Comparison of ENCODE assay signal across 8 cellular contexts in the genomic region with DNA sequence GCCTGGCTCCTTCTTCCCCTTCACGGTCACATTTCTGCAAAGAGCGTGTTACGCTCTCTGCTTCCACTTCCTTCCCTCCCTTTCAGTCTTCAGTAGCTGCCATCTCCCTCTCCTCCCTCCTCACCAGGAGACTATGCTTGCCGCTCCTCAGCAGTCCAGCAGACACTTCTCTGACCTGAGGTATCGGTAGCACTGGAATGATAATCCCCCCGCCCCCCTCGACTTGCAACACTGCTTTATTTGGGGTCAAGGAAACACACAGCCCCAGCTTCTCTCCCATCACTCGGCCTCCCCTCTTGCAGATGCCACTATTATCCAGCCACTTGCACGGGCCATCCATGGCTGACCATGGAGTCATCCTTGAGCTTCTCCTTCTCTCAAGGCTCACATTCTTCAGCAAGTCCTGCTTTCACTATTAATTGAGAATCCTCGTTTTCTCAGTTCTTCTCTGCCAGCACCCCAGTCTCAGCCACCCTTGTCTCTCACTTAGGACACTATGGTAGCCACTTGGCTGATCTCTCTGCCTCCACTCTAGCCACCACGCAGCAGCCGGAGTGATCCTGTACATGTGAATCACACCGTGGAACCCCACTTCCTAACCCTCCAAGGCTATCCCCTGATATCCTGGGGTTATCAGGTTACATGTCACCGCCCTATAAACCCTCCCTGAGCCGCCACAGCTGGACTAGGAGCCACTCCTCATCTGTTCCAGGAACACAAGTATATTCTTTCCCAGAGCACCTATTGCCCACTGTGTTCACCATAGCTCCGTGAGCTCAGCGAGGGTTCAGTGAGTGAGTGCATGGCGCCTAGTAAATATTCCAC. TPM values are rescaled to one million over a fixed set of nuclear protein-coding genes. Genes with fewer than 3 reads are reported as not detected.
A peak's percentile ranks its signal among the peaks of the same experiment; 100 is the strongest.
DNase-seq lines count a peak whose midpoint lies in the region; ATAC-seq and TF ChIP-seq lines count a peak whose summit lies in the region.

No MANE protein-coding gene starts in this region.

- H3K27ac ChIP-seq in RWPE2 (ENCODE audit: poor library complexity, severe bottlenecking) (peak overlapping the region; percentile 56), lung (ENCODE audit: low read depth in 1 of 2, low read length in 1 of 2) (peak overlapping the region; percentile 54 to 91), thymus (ENCODE audit: low read depth) (peak overlapping the region; percentile 81)

- ATAC-seq in HG03159 (IDR thresholded peaks at IDR 0.05; ENCODE audit: unreplicated experiment) (peak; percentile 12), RWPE2 (ENCODE audit: low read depth) (peak; percentile 48), lung (ENCODE audit: insufficient read depth, low FRiP score) (peak; percentile 6)

- no peaks in the 10 kb centered on the region for H3K27me3 ChIP-seq in RWPE2 (ENCODE audit: insufficient read depth, poor library complexity, severe bottlenecking)
- no peaks in the 10 kb centered on the region for H3K27me3 ChIP-seq in lung (ENCODE audit: control insufficient read depth, insufficient read depth)
- no peaks in the 10 kb centered on the region for H3K27me3 ChIP-seq in thymus (ENCODE audit: control insufficient read depth, insufficient read depth)

- peaks cover 9% of the 10 kb centered on the region for H3K4me1 ChIP-seq in RWPE2 (ENCODE audit: insufficient read depth, poor library complexity, severe bottlenecking)
- H3K4me1 ChIP-seq in lung (ENCODE audit: control insufficient read depth in 2 of 2, insufficient read depth in 2 of 2, low read length in 2 of 2) = peaks cover 0 to 5% of the 10 kb centered on the region in 2 donors
- peaks cover 10% of the 10 kb centered on the region for H3K4me1 ChIP-seq in thymus (ENCODE audit: control insufficient read depth, insufficient read depth, low read length)

- WGBS in lung, 2 donors = 18 to 41% methylated on average over 18 of the region's 18 CpGs
- 66% methylated on average over 18 of the region's 18 CpGs for WGBS in thymus

- no peaks in the 10 kb centered on the region for H3K9me3 ChIP-seq in RWPE2 (ENCODE audit: severe bottlenecking)
- no peaks in the 10 kb centered on the region for H3K9me3 ChIP-seq in lung (ENCODE audit: control insufficient read depth in 2 of 2, insufficient read depth in 1 of 2, low read length in 1 of 2)
- H3K9me3 ChIP-seq in thymus (ENCODE audit: control insufficient read depth) = peaks cover 1% of the 10 kb centered on the region

- H3K4me3 ChIP-seq in RWPE2 (ENCODE audit: severe bottlenecking) = peak overlapping the region; percentile 78
- H3K4me3 ChIP-seq in lung = no peak overlapping the region
- H3K4me3 ChIP-seq in thymus (ENCODE audit: low read length) = peak overlapping the region; percentile 99

- DNase-seq in activated naive CD4-positive, alpha-beta T cell treated with Interleukin-2 at 50 U/mL for 16 hours = peak; percentile 22
- DNase-seq in activated naive CD4-positive, alpha-beta T cell (lab: John Stamatoyannopoulos, UW) = no peak
- DNase-seq in RWPE2 (ENCODE audit: low spot score) (no peak), cerebellar cortex (ENCODE audit: low spot score) (peak; percentile 6), lung (ENCODE audit: low spot score) (no peak), activated gamma-delta T cell (lab: John Stamatoyannopoulos, UW) (no peak)

- TF ChIP-seq CTCF in RWPE2 (IDR thresholded peaks at IDR 0.05; ENCODE audit: poor library complexity, severe bottlenecking) (peak; percentile 60), lung (IDR thresholded peaks at IDR 0.05; ENCODE audit: control extremely low read depth, extremely low read depth) (no peak)

- H3K36me3 ChIP-seq in RWPE2 (ENCODE audit: low read depth) = peaks cover 2% of the 10 kb centered on the region; the same call in 1 of the 2 replicates
- H3K36me3 ChIP-seq in lung (ENCODE audit: control insufficient read depth in 2 of 2, insufficient read depth in 2 of 2, low read length in 2 of 2) = no peaks in the 10 kb centered on the region
- H3K36me3 ChIP-seq in thymus (ENCODE audit: control insufficient read depth, insufficient read depth) = no peaks in the 10 kb centered on the region

RNA-seq across cellular contexts. Expression of a gene that starts 1.0 kb away (rescaled TPM):
- total RNA-seq in lung = 100 to 1,000 TPM in 1 of 2 donors, 10 to 100 TPM in 1; 76.6 to 118 TPM
- polyA plus RNA-seq in lung = 10 to 100 TPM; 25.6 to 31.6 TPM
- 18.9 TPM for polyA plus RNA-seq in thymus

Comparison
In these comparisons a context has a peak if more than half of its experiments do, and no peak if none do; other contexts are left out.
1. DNase-seq: peak in activated naive CD4-positive, alpha-beta T cell treated with Interleukin-2 at 50 U/mL for 16 hours (single experiment) and cerebellar cortex (single experiment); none in activated naive CD4-positive, alpha-beta T cell (0 of 4), RWPE2 (single experiment), lung (single experiment) and activated gamma-delta T cell (single experiment).
2. Peak in every context shown above with its lines, with median percentiles within 50 percentile points of each other: ATAC-seq and H3K27ac ChIP-seq.